8 cellular contexts compared by ENCODE assay signal in the genomic region with DNA sequence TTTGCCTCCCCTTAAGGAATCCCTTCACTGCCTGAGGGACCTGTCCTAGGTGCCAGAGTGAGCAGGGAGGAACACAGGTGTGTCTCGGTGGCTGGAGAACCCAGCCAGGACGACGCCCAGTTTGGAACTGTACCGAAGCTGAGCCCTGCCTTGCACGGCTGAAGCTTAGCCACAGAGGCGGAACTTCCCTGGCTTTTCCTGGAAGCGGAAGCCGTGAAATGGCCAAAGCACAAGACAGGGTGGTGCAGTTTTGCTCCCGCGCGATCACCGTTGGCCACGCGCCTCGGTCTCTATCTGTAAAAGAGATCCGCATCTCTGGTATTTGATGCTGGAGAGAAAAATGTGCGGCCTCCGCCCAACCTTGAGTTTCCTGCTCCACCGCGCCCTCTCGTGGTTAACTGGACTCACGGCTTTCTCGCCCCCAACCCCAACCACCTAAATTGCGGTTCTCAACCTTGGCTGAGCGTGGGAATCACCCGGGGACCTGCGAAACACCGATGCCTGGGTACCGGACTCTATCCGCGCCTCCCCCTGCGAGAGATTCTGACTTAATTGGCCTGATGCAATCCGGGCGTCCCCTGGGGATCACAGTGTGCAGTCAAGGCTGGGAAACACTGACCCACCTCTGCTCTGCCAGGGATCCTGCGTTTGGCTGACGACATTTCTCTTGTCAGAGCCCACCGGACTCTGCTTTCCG.
DNase-seq lines count a peak whose midpoint lies in the region; ATAC-seq and TF ChIP-seq lines count a peak whose summit lies in the region.

No MANE protein-coding gene starts in this region.

- no peak for TF ChIP-seq EP300 in SK-N-SH (IDR thresholded peaks at IDR 0.05; ENCODE audit: borderline replicate concordance in 1 of 2, low read depth in 1 of 2, low read length in 1 of 2)

- H3K36me3 ChIP-seq in SK-N-SH (replicated peaks in 1 of 2; ENCODE audit: control insufficient read depth in 1 of 2, insufficient read depth in 2 of 2, low read length in 1 of 2) (no peaks in the 10 kb centered on the region), osteoblast (ENCODE audit: insufficient read depth, low read length) (no peaks in the 10 kb centered on the region)

- H2AFZ ChIP-seq in SK-N-SH (ENCODE audit: low read depth): peak overlapping the region; percentile 96
- peak overlapping the region; percentile 80 for H2AFZ ChIP-seq in osteoblast (ENCODE audit: low read length)

- no peaks in the 10 kb centered on the region for H3K79me2 ChIP-seq in SK-N-SH (ENCODE audit: insufficient read depth)
- H3K79me2 ChIP-seq in osteoblast (ENCODE audit: insufficient read depth, low read length): no peaks in the 10 kb centered on the region

- no peaks in the 10 kb centered on the region for H3F3A ChIP-seq in SK-N-SH (replicated peaks; ENCODE audit: insufficient read depth)

- peak overlapping the region; percentile 37 to 57 for H3K4me3 ChIP-seq in SK-N-SH (ENCODE audit: low read depth in 2 of 2, low read length in 1 of 2)
- peak overlapping the region; percentile 67 for H3K4me3 ChIP-seq in osteoblast (ENCODE audit: insufficient read depth, low read length)

- peaks cover 0 to 11% of the 10 kb centered on the region in 2 experiments; a peak in 1 of 4 replicates for H3K4me1 ChIP-seq in SK-N-SH (ENCODE audit: control insufficient read depth in 1 of 2, insufficient read depth in 2 of 2, low read depth in 1 of 2, low read length in 1 of 2)
- H3K4me1 ChIP-seq in osteoblast (ENCODE audit: insufficient read depth, low read length): peaks cover 46% of the 10 kb centered on the region

- peak overlapping the region; percentile 61 for H3K4me3 Mint-ChIP-seq in activated naive CD4-positive, alpha-beta T cell treated with anti-CD3 and anti-CD28 coated beads, Interleukin-2, amount 50 U/mL, for 24 hours
- peak overlapping the region; percentile 87 for H3K4me3 Mint-ChIP-seq in glutamatergic neuron (ENCODE audit: unreplicated experiment)

- no peak overlapping the region for H3K27ac ChIP-seq in SK-N-SH (ENCODE audit: low read depth in 2 of 2, low read length in 1 of 2)
- H3K27ac ChIP-seq in osteoblast (ENCODE audit: low read depth, low read length): peak overlapping the region; percentile 90

- ATAC-seq in GM19452 (IDR thresholded peaks at IDR 0.05; ENCODE audit: unreplicated experiment): peak; percentile 56

- DNase-seq in Ammon's horn (ENCODE audit: low spot score): peak; percentile 77
- DNase-seq in LoVo (ENCODE audit: low spot score): peak; percentile 75
- DNase-seq in SK-N-SH: peak; percentile 84
- peak; percentile 91 for DNase-seq in glutamatergic neuron
- peak; percentile 86 for DNase-seq in osteoblast (ENCODE audit: insufficient read length, low spot score, missing footprints)
- DNase-seq in superior temporal gyrus (ENCODE audit: extremely low spot score): peak; percentile 81

- CTCF ChIA-PET in SK-N-SH (lab: Yijun Ruan, JAX): interaction anchor here (0.6 to 3.4 kb wide), 24 partner anchors 9 to 361 kb away, joined by 3 to 48 read pairs (median 3); no protein-coding TSS in a partner anchor

- H3K36me3 Mint-ChIP-seq in activated naive CD4-positive, alpha-beta T cell treated with anti-CD3 and anti-CD28 coated beads, Interleukin-2, amount 50 U/mL, for 24 hours: no peaks in the 10 kb centered on the region
- H3K36me3 Mint-ChIP-seq in glutamatergic neuron (ENCODE audit: unreplicated experiment): peaks cover 15% of the 10 kb centered on the region

- H3K4me2 ChIP-seq in SK-N-SH (peak overlapping the region; percentile 83), osteoblast (ENCODE audit: insufficient read depth, low read length) (peak overlapping the region; percentile 84)

- peaks cover 2% of the 10 kb centered on the region for H3K27me3 Mint-ChIP-seq in activated naive CD4-positive, alpha-beta T cell treated with anti-CD3 and anti-CD28 coated beads, Interleukin-2, amount 50 U/mL, for 24 hours
- H3K27me3 Mint-ChIP-seq in glutamatergic neuron (ENCODE audit: unreplicated experiment): peaks cover 2% of the 10 kb centered on the region

- H4K20me1 ChIP-seq in SK-N-SH (ENCODE audit: insufficient read depth) (no peaks in the 10 kb centered on the region), osteoblast (ENCODE audit: insufficient read depth, low read length) (no peaks in the 10 kb centered on the region)

- H3K9ac ChIP-seq in SK-N-SH: peak overlapping the region; percentile 44; the same call in 1 of the 2 replicates

- peaks cover 12% of the 10 kb centered on the region for H3K4me1 Mint-ChIP-seq in activated naive CD4-positive, alpha-beta T cell treated with anti-CD3 and anti-CD28 coated beads, Interleukin-2, amount 50 U/mL, for 24 hours
- H3K4me1 Mint-ChIP-seq in glutamatergic neuron (ENCODE audit: low read depth, unreplicated experiment): peaks cover 8% of the 10 kb centered on the region

- no peaks in the 10 kb centered on the region for H3K9me3 Mint-ChIP-seq in activated naive CD4-positive, alpha-beta T cell treated with anti-CD3 and anti-CD28 coated beads, Interleukin-2, amount 50 U/mL, for 24 hours
- no peaks in the 10 kb centered on the region for H3K9me3 Mint-ChIP-seq in glutamatergic neuron (ENCODE audit: unreplicated experiment)

- TF ChIP-seq RAD21 in SK-N-SH (IDR thresholded peaks at IDR 0.05; ENCODE audit: low read length): peak; percentile 77

- POLR2A ChIA-PET in SK-N-SH (lab: Yijun Ruan, JAX): interaction anchor here (0.8 to 1.1 kb wide), 2 partner anchors 113 kb away, joined by 3 read pairs; no protein-coding TSS in a partner anchor

- H3K27me3 ChIP-seq in SK-N-SH (ENCODE audit: insufficient read depth) (no peaks in the 10 kb centered on the region; the same call in 1 of the 2 replicates), osteoblast (ENCODE audit: insufficient read depth, low read length) (no peaks in the 10 kb centered on the region)

- H3K27ac Mint-ChIP-seq in activated naive CD4-positive, alpha-beta T cell treated with anti-CD3 and anti-CD28 coated beads, Interleukin-2, amount 50 U/mL, for 24 hours: no peak overlapping the region
- peak overlapping the region; percentile 29 for H3K27ac Mint-ChIP-seq in glutamatergic neuron (ENCODE audit: unreplicated experiment)

- TF ChIP-seq CTCF in SK-N-SH (IDR thresholded peaks at IDR 0.05) (peak; percentile 95), glutamatergic neuron (IDR thresholded peaks at IDR 0.05; ENCODE audit: partially characterized antibody, unreplicated experiment) (peak; percentile 82), osteoblast (IDR thresholded peaks at IDR 0.05; ENCODE audit: extremely low read depth, low read depth, low read length) (peak; percentile 86)

- H3K9me2 ChIP-seq in SK-N-SH: no peaks in the 10 kb centered on the region

- WGBS in SK-N-SH (ENCODE audit: low lambda C conversion rate): 7% methylated on average over 27 of the region's 38 CpGs

- H3K9me3 ChIP-seq in SK-N-SH: no peaks in the 10 kb centered on the region
- no peaks in the 10 kb centered on the region for H3K9me3 ChIP-seq in osteoblast (ENCODE audit: low read depth, low read length)

TF ChIP-seq in SK-N-SH, 30 proteins besides CTCF, POLR2A, EP300 and RAD21 (continues in another document):
- TF ChIP-seq RXRA (IDR thresholded peaks at IDR 0.05; ENCODE audit: borderline replicate concordance, low read depth): no peak
- no peak; the same call in none of the 2 replicates for TF ChIP-seq GATA2 (CRISPR knock-in tag; IDR thresholded peaks at IDR 0.05)
- no peak for TF ChIP-seq MEF2A (IDR thresholded peaks at IDR 0.05; ENCODE audit: borderline replicate concordance, low read depth)
- TF ChIP-seq, protein P1, sequence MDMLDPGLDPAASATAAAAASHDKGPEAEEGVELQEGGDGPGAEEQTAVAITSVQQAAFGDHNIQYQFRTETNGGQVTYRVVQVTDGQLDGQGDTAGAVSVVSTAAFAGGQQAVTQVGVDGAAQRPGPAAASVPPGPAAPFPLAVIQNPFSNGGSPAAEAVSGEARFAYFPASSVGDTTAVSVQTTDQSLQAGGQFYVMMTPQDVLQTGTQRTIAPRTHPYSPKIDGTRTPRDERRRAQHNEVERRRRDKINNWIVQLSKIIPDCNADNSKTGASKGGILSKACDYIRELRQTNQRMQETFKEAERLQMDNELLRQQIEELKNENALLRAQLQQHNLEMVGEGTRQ (IDR thresholded peaks at IDR 0.05; ENCODE audit: borderline replicate concordance, low read depth, low read length): no peak
- no peak for TF ChIP-seq TAF1 (IDR thresholded peaks at IDR 0.05; ENCODE audit: borderline replicate concordance, low read depth, low read length)
- TF ChIP-seq RCOR1 (IDR thresholded peaks at IDR 0.05; ENCODE audit: low read length): 0 out of 2 replicates have a peak, but pooled peaks have one; percentile 10
- no peak for TF ChIP-seq FOSL2 (IDR thresholded peaks at IDR 0.05; ENCODE audit: borderline replicate concordance, low read depth)
- TF ChIP-seq SIN3A (IDR thresholded peaks at IDR 0.05; ENCODE audit: borderline replicate concordance, low read depth, low read length): no peak
- no peak for TF ChIP-seq JUND (IDR thresholded peaks at IDR 0.05)
- 0 out of 2 replicates have a peak, but pooled peaks have one; percentile 9 for TF ChIP-seq MXI1 (IDR thresholded peaks at IDR 0.05; ENCODE audit: low read depth, low read length)
- TF ChIP-seq TCF12 (IDR thresholded peaks at IDR 0.05): no peak
- TF ChIP-seq NRF1 (IDR thresholded peaks at IDR 0.05; ENCODE audit: low read depth, low read length): no peak
- TF ChIP-seq EZH2phosphoT487 (IDR thresholded peaks at IDR 0.05; ENCODE audit: borderline replicate concordance, low read depth): no peak
- TF ChIP-seq, protein P2, sequence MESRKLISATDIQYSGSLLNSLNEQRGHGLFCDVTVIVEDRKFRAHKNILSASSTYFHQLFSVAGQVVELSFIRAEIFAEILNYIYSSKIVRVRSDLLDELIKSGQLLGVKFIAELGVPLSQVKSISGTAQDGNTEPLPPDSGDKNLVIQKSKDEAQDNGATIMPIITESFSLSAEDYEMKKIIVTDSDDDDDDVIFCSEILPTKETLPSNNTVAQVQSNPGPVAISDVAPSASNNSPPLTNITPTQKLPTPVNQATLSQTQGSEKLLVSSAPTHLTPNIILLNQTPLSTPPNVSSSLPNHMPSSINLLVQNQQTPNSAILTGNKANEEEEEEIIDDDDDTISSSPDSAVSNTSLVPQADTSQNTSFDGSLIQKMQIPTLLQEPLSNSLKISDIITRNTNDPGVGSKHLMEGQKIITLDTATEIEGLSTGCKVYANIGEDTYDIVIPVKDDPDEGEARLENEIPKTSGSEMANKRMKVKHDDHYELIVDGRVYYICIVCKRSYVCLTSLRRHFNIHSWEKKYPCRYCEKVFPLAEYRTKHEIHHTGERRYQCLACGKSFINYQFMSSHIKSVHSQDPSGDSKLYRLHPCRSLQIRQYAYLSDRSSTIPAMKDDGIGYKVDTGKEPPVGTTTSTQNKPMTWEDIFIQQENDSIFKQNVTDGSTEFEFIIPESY (IDR thresholded peaks at IDR 0.05; ENCODE audit: borderline replicate concordance, low read depth): no peak
- TF ChIP-seq SMC3 (IDR thresholded peaks at IDR 0.05; ENCODE audit: low read depth, low read length): peak; percentile 82
- TF ChIP-seq FOXM1 (IDR thresholded peaks at IDR 0.05; ENCODE audit: low read depth): no peak
- 0 out of 2 replicates have a peak, but pooled peaks have one; percentile 61 for TF ChIP-seq FOXJ3 (CRISPR knock-in tag; IDR thresholded peaks at IDR 0.05)
